17 cellular contexts compared by ENCODE assay signal in genomic region chr3:12871404-12871983, GRCh38.
"Had no signal": no experiment of that assay in that cellular context is flagged by ENCODE, and none has a peak within 500 bp of the region (broad histone marks: within the 10 kb centered on the region; RNA-seq: fewer than 3 reads in every experiment).

No MANE protein-coding gene starts in this region.

- H3K27me3 ChIP-seq: hepatocyte had no signal

- H3K4me3 Mint-ChIP-seq: activated CD4-positive, alpha-beta memory T cell treated with anti-CD3 and anti-CD28 coated beads, Interleukin-2, amount 10 ng/mL, durations not matched to agents 7 days and 5 days; activated naive CD8-positive, alpha-beta T cell treated with anti-CD3 and anti-CD28 coated beads for 36 hours; activated T-helper 17 cell treated with anti-CD3 and anti-CD28 coated beads, Interleukin-2, amount 50 U/mL, for 72 hours had no signal

- H3K36me3 ChIP-seq: tibial nerve had no signal

- H3K4me3 ChIP-seq: hepatocyte, tibial nerve had no signal

- H3K9me3 Mint-ChIP-seq: activated B cell treated with CpG ODN at 0.5 μM for 24 hours; activated CD4-positive, alpha-beta memory T cell treated with anti-CD3 and anti-CD28 coated beads, Interleukin-2, amount 10 ng/mL, durations not matched to agents 7 days and 5 days; activated naive CD8-positive, alpha-beta T cell treated with anti-CD3 and anti-CD28 coated beads for 36 hours; activated T-helper 17 cell treated with anti-CD3 and anti-CD28 coated beads, Interleukin-2, amount 50 U/mL, for 72 hours; T-cell had no signal

- DNase-seq: activated B cell treated with CpG ODN at 0.5 μM for 24 hours; activated CD4-positive, alpha-beta T cell treated with anti-CD3 and anti-CD28 coated beads for 4 hours; activated naive CD4-positive, alpha-beta T cell; activated naive CD8-positive, alpha-beta T cell treated with anti-CD3 and anti-CD28 coated beads for 36 hours; activated T-cell treated with anti-CD3 and anti-CD28 coated beads, Interleukin-2, amount 50 U/mL, for 1 hour; amniotic stem cell; dermis blood vessel endothelial cell; effector memory CD4-positive, alpha-beta T cell; stimulated activated CD4-positive, alpha-beta T cell treated with anti-CD3 and anti-CD28 coated beads, Interleukin-12 subunit alpha, Interleukin-12 subunit beta, amount 100 ng/mL, for 4 hours; stimulated activated CD4-positive, alpha-beta T cell treated with anti-CD3 and anti-CD28 coated beads, Interleukin-1b, Interleukin-23, amount 100 ng/mL, for 48 hours; stimulated activated CD8-positive, alpha-beta memory T cell treated with anti-CD3 and anti-CD28 coated beads, Interleukin-4, amount 100 ng/mL, for 48 hours; stimulated activated naive CD8-positive, alpha-beta T cell treated with anti-CD3 and anti-CD28 coated beads, Interleukin-15, Interleukin-2, amounts not matched to agents 100 U/mL and 50 U/mL, for 24 hours had no signal

- H3K9me3 ChIP-seq: tibial nerve had no signal

- H3K36me3 Mint-ChIP-seq: activated naive CD8-positive, alpha-beta T cell treated with anti-CD3 and anti-CD28 coated beads for 36 hours; T-cell had no signal

- ATAC-seq: activated T-helper 17 cell treated with anti-CD3 and anti-CD28 coated beads, Interleukin-2, amount 50 U/mL, for 72 hours; stimulated activated naive CD8-positive, alpha-beta T cell treated with anti-CD3 and anti-CD28 coated beads, Interleukin-15, Interleukin-2, amounts not matched to agents 100 U/mL and 50 U/mL, for 24 hours had no signal

- H3K27ac ChIP-seq: hepatocyte had no signal

- H3K27ac Mint-ChIP-seq: activated CD4-positive, alpha-beta memory T cell treated with anti-CD3 and anti-CD28 coated beads, Interleukin-2, amount 10 ng/mL, durations not matched to agents 7 days and 5 days; activated naive CD8-positive, alpha-beta T cell treated with anti-CD3 and anti-CD28 coated beads for 36 hours; activated T-helper 17 cell treated with anti-CD3 and anti-CD28 coated beads, Interleukin-2, amount 50 U/mL, for 72 hours had no signal
